Comparison of ENCODE assay signal across 9 cellular contexts in the genomic region with DNA sequence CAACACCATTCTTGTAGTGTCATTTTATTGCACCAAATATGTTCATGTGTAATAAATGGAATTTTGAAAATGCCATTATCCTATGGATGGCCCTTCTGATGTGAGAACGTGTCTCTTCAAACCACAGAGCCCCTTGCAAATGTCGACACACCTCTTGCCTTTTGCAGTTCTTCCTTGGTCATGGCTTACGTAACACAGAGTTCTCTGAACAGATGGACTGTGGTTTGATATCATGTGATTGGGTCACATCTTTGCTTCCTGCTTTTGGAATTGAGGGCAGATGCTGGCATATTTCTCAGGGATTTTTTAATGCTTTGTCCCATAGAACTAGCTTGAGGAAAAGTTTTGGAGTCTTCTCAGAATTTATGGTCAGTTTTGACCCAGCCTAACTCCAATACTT. TPM values are rescaled to one million over a fixed set of nuclear protein-coding genes. Genes with fewer than 3 reads are reported as not detected.
DNase-seq lines count a peak whose midpoint lies in the region; ATAC-seq, FAIRE-seq and TF ChIP-seq lines count a peak whose summit lies in the region.
"Had no signal": no experiment of that assay in that cellular context is flagged by ENCODE, and none has a peak within 500 bp of the region (broad histone marks: within the 10 kb centered on the region; RNA-seq: fewer than 3 reads in every experiment).

No MANE protein-coding gene starts in this region.

- CTCF ChIA-PET in OCI-LY7 (lab: Charles Lee; ENCODE audit: unreplicated experiment) = no interaction called here

- DNase-seq in GM04503 (ENCODE audit: low read depth) (peak; percentile 60), OCI-LY7 (ENCODE audit: low spot score) (no peak), fibroblast of lung (ENCODE audit: low read depth in 2 of 2) (peak; percentile 53 to 73), stomach (no peak), pancreas (no peak)
- DNase-seq: effector CD8-positive, alpha-beta T cell; left ventricle myocardium inferior had no signal

- H3K27me3 ChIP-seq in fibroblast of lung (ENCODE audit: control insufficient read depth, insufficient read depth, low read length) = no peaks in the 10 kb centered on the region
- no peaks in the 10 kb centered on the region for H3K27me3 ChIP-seq in stomach
- no peaks in the 10 kb centered on the region for H3K27me3 ChIP-seq in pancreas

- TF ChIP-seq CTCF in OCI-LY7 (conservative IDR thresholded peaks at IDR 0.05; ENCODE audit: low read length) = no peak
- no peak for TF ChIP-seq CTCF in fibroblast of lung (conservative IDR thresholded peaks at IDR 0.05 in 1 of 2, IDR thresholded peaks at IDR 0.05 in 1 of 2; ENCODE audit: low read depth in 1 of 2, low read length in 2 of 2)
- TF ChIP-seq CTCF in stomach (IDR thresholded peaks at IDR 0.05) = no peak
- no peak for TF ChIP-seq CTCF in pancreas (IDR thresholded peaks at IDR 0.05)

- no TSS peak for BruUV-seq in OCI-LY7 (replicated peaks; lab: Mats Ljungman, UMichigan)

- TF ChIP-seq EP300 in stomach (IDR thresholded peaks at IDR 0.05) = no peak

- H4K20me1 ChIP-seq in OCI-LY7 (ENCODE audit: insufficient read depth, low read length) (peaks cover 16% of the 10 kb centered on the region; the same call in 1 of the 2 replicates), fibroblast of lung (ENCODE audit: control insufficient read depth, extremely low read depth, insufficient read depth, low read length) (no peaks in the 10 kb centered on the region)

- no peak overlapping the region for H3K9ac ChIP-seq in fibroblast of lung (ENCODE audit: insufficient read depth, low read length)

- no peak for ATAC-seq in pancreas
- ATAC-seq in GM19023 (IDR thresholded peaks at IDR 0.05; ENCODE audit: unreplicated experiment) = no peak
- ATAC-seq in HG02970 (IDR thresholded peaks at IDR 0.05; ENCODE audit: low FRiP score, unreplicated experiment) = no peak

- no peak overlapping the region for H3K27ac ChIP-seq in OCI-LY7 (ENCODE audit: low read depth, low read length, poor library complexity, severe bottlenecking)
- no peak overlapping the region for H3K27ac ChIP-seq in fibroblast of lung (ENCODE audit: insufficient read depth, low read length)
- peak overlapping the region in 3 of 5 donors; percentile 24 to 96 (median 48) for H3K27ac ChIP-seq in stomach
- no peak overlapping the region for H3K27ac ChIP-seq in pancreas
- H3K27ac ChIP-seq: left ventricle myocardium inferior had no signal

- H2AFZ ChIP-seq in OCI-LY7 (ENCODE audit: low read length) = no peak overlapping the region
- no peak overlapping the region for H2AFZ ChIP-seq in fibroblast of lung (ENCODE audit: low read length)

- FAIRE-seq in pancreas (lab: Jason Lieb, UNC) = no peak

- peak overlapping the region; percentile 95; the same call in 1 of the 2 replicates for H3K4me2 ChIP-seq in OCI-LY7 (ENCODE audit: low read length)
- no peak overlapping the region for H3K4me2 ChIP-seq in fibroblast of lung (ENCODE audit: extremely low read depth, insufficient read depth, low read length)

- no peaks in the 10 kb centered on the region for H3K9me2 ChIP-seq in OCI-LY7 (ENCODE audit: insufficient read depth, low read length)

- no peak for TF ChIP-seq POLR2A in stomach (IDR thresholded peaks at IDR 0.05)

- POLR2A ChIA-PET in OCI-LY7 (lab: Charles Lee) = interaction anchor here (0.6 to 1.0 kb wide), 3 partner anchors 9 to 292 kb away, joined by 3 to 5 read pairs (median 3); no protein-coding TSS in a partner anchor

- peaks cover 88% of the 10 kb centered on the region for H3K79me2 ChIP-seq in OCI-LY7 (ENCODE audit: insufficient read depth, low read depth, low read length)
- peaks cover 38% of the 10 kb centered on the region for H3K79me2 ChIP-seq in fibroblast of lung (ENCODE audit: control insufficient read depth, insufficient read depth, low read length)

- H3K4me3 ChIP-seq in OCI-LY7 (ENCODE audit: low read depth, low read length, poor library complexity, severe bottlenecking) = no peak overlapping the region
- H3K4me3 ChIP-seq in fibroblast of lung (replicated peaks in 1 of 4; ENCODE audit: control extremely low read depth in 1 of 4, insufficient read depth in 1 of 4, low read depth in 3 of 4, low read length in 4 of 4) = no peak overlapping the region
- H3K4me3 ChIP-seq in stomach = no peak overlapping the region
- no peak overlapping the region for H3K4me3 ChIP-seq in pancreas
- H3K4me3 ChIP-seq: left ventricle myocardium inferior had no signal

- H3K9me3 ChIP-seq in OCI-LY7 (ENCODE audit: low read length) (no peaks in the 10 kb centered on the region), fibroblast of lung (ENCODE audit: control insufficient read depth, insufficient read depth, low read depth, low read length) (no peaks in the 10 kb centered on the region), stomach (no peaks in the 10 kb centered on the region), pancreas (no peaks in the 10 kb centered on the region)
- H3K9me3 ChIP-seq: left ventricle myocardium inferior had no signal

- H3K36me3 ChIP-seq in OCI-LY7 (ENCODE audit: insufficient read depth, low read length) (peaks cover 23% of the 10 kb centered on the region; the same call in 1 of the 2 replicates), fibroblast of lung (ENCODE audit: control insufficient read depth, insufficient read depth, low read length) (no peaks in the 10 kb centered on the region), stomach (no peaks in the 10 kb centered on the region), pancreas (no peaks in the 10 kb centered on the region)
- H3K36me3 ChIP-seq: left ventricle myocardium inferior had no signal

- intact Hi-C loops in OCI-LY7 (cut with micrococcal nuclease; ENCODE audit: unreplicated experiment) = no loop called here
- intact Hi-C loops in stomach (cut with DNase I; ENCODE audit: low total_unique reads) = no loop called here
- intact Hi-C loops in pancreas (cut with DNase I) = no loop called here

- H3K4me1 ChIP-seq in OCI-LY7 (ENCODE audit: insufficient read depth, low read length, poor library complexity, severe bottlenecking) (peaks cover 85% of the 10 kb centered on the region), fibroblast of lung (ENCODE audit: control insufficient read depth, extremely low read depth, insufficient read depth, low read length) (peaks cover 7% of the 10 kb centered on the region), stomach (peaks cover 34 to 84% (median 53%) of the 10 kb centered on the region in 4 donors), pancreas (peaks cover 0 to 35% (median 5%) of the 10 kb centered on the region in 3 donors)

- 77 to 81% (median 79%) methylated on average over 3 of the region's 3 CpGs for WGBS in stomach, 5 donors
- WGBS in pancreas, 2 donors = 86 to 94% methylated on average over 3 of the region's 3 CpGs

RNA-seq across cellular contexts. Expression of a gene that starts 4.6 kb away (rescaled TPM):
- total RNA-seq in OCI-LY7 (2014; rRNA removed; shearing (Covaris generic)) = 13.6 and 14.3 TPM in 2 replicates
- total RNA-seq in OCI-LY7 (2022) (36.7 and 43.6 TPM in 2 replicates), fibroblast of lung (63.9 and 79.1 TPM in 2 replicates), stomach (100 to 1,000 TPM in 2 of 5 donors, 10 to 100 TPM in 2, 1 to 10 TPM in 1; 7.2 to 119 (median 56.8) TPM), pancreas (10 to 100 TPM in 5 of 6 donors, 1 to 10 TPM in 1; 10.0 to 43.6 (median 15.3) TPM)
- polyA plus RNA-seq in fibroblast of lung (30.4 and 78.5 TPM in 2 replicates), stomach (1 to 10 TPM; 5.2 to 9.1 (median 7.8) TPM), pancreas (1 to 10 TPM; 3.5 to 5.5 TPM)
- polyA plus RNA-seq in fibroblast of lung (2012) = 20.4 and 45.3 TPM in 2 replicates
- 96.2 and 132 TPM in 2 replicates for polyA minus RNA-seq in fibroblast of lung (ENCODE audit: low replicate concordance)

Comparison
In these comparisons a context has a peak if more than half of its experiments do, and no peak if none do; other contexts are left out.
1. DNase-seq: peak in GM04503 (single experiment) and fibroblast of lung (2 of 2); none in OCI-LY7 (single experiment), stomach (single experiment) and pancreas (0 of 6).
2. H3K27ac ChIP-seq: peak in stomach (3 of 5); none in OCI-LY7 (single experiment), fibroblast of lung (single experiment) and pancreas (0 of 4).